20 cellular contexts compared by ENCODE assay signal in genomic region chr19:839146-839872, GRCh38. TPM values are rescaled to one million over a fixed set of nuclear protein-coding genes. Genes with fewer than 3 reads are reported as not detected.
"Had no signal": no experiment of that assay in that cellular context is flagged by ENCODE, and none has a peak within 500 bp of the region (broad histone marks: within the 10 kb centered on the region; RNA-seq: fewer than 3 reads in every experiment).

No MANE protein-coding gene starts in this region.

- ATAC-seq: activated CD4-positive, CD25-positive, alpha-beta regulatory T cell treated with anti-CD3 and anti-CD28 coated beads, Interleukin-2, amount 50 U/mL, for 24 hours; activated naive CD4-positive, alpha-beta T cell treated with anti-CD3 and anti-CD28 coated beads, Interleukin-2, amount 50 U/mL, for 72 hours; body of pancreas; gastroesophageal sphincter; left ventricle myocardium superior; stimulated activated naive CD8-positive, alpha-beta T cell treated with anti-CD3 and anti-CD28 coated beads, Interleukin-15, Interleukin-2, amounts not matched to agents 100 U/mL and 50 U/mL, for 24 hours had no signal

- FAIRE-seq: keratinocyte had no signal

- H3K9me3 ChIP-seq: body of pancreas, gastroesophageal sphincter, ovary, testis had no signal

- H3K27me3 ChIP-seq: testis had no signal

- H3K36me3 ChIP-seq: gastroesophageal sphincter, ovary had no signal

- H3K9me3 Mint-ChIP-seq: activated naive CD4-positive, alpha-beta T cell treated with anti-CD3 and anti-CD28 coated beads, Interleukin-2, amount 50 U/mL, for 72 hours; neural crest cell had no signal

- H3K4me3 ChIP-seq: body of pancreas, gastroesophageal sphincter, ovary, testis had no signal

- DNase-seq: amniotic stem cell; body of pancreas; cortex of kidney; effector memory CD4-positive, alpha-beta T cell; left ventricle myocardium superior; ovary; stimulated activated CD4-positive, alpha-beta T cell treated with anti-CD3 and anti-CD28 coated beads, Interleukin-4, amount 100 ng/mL, for 1 hour; stimulated activated CD8-positive, alpha-beta memory T cell treated with anti-CD3 and anti-CD28 coated beads, Interleukin-4, amount 100 ng/mL, for 48 hours; stimulated activated naive CD8-positive, alpha-beta T cell treated with anti-CD3 and anti-CD28 coated beads, Interleukin-15, Interleukin-2, amounts not matched to agents 100 U/mL and 50 U/mL, for 24 hours; testis had no signal

- H3K36me3 Mint-ChIP-seq: activated naive CD4-positive, alpha-beta T cell treated with anti-CD3 and anti-CD28 coated beads, Interleukin-2, amount 50 U/mL, for 72 hours had no signal

- H3K27ac Mint-ChIP-seq: activated naive CD4-positive, alpha-beta T cell treated with anti-CD3 and anti-CD28 coated beads, Interleukin-2, amount 50 U/mL, for 72 hours had no signal

- H3K27ac ChIP-seq: body of pancreas, gastroesophageal sphincter, ovary, testis had no signal

- H3K4me3 Mint-ChIP-seq: central memory CD8-positive, alpha-beta T cell; neural crest cell had no signal

RNA-seq across cellular contexts. Expression of gene PRTN3, which starts 1.5 kb away (rescaled TPM):
- total RNA-seq: activated naive CD4-positive, alpha-beta T cell treated with anti-CD3 and anti-CD28 coated beads, Interleukin-2, amount 50 U/mL, for 72 hours; gastroesophageal sphincter; left ventricle myocardium superior; neural crest cell; renal cortical epithelial cell; T-helper 2 cell treated with Interferon-gamma antibody and Interleukin-4, amounts not matched to agents 100 ng/mL and 5 ng/mL, for 36 hours; ureter had no signal
- polyA plus RNA-seq: keratinocyte, ovary had no signal

RNA-seq across cellular contexts. Expression of gene AZU1, which starts 11.7 kb away (rescaled TPM):
- total RNA-seq: activated naive CD4-positive, alpha-beta T cell treated with anti-CD3 and anti-CD28 coated beads, Interleukin-2, amount 50 U/mL, for 72 hours; left ventricle myocardium superior; renal cortical epithelial cell; T-helper 2 cell treated with Interferon-gamma antibody and Interleukin-4, amounts not matched to agents 100 ng/mL and 5 ng/mL, for 36 hours; ureter had no signal
- polyA plus RNA-seq: keratinocyte had no signal

RNA-seq across cellular contexts. Expression of gene ELANE, which starts 12.8 kb away (rescaled TPM):
- total RNA-seq: activated naive CD4-positive, alpha-beta T cell treated with anti-CD3 and anti-CD28 coated beads, Interleukin-2, amount 50 U/mL, for 72 hours; body of pancreas; neural crest cell; renal cortical epithelial cell; T-helper 2 cell treated with Interferon-gamma antibody and Interleukin-4, amounts not matched to agents 100 ng/mL and 5 ng/mL, for 36 hours had no signal
- polyA plus RNA-seq: keratinocyte had no signal

RNA-seq across cellular contexts. Expression of gene PLPPR3, which starts 17.6 kb away (rescaled TPM):
- total RNA-seq: activated naive CD4-positive, alpha-beta T cell treated with anti-CD3 and anti-CD28 coated beads, Interleukin-2, amount 50 U/mL, for 72 hours; body of pancreas; gastroesophageal sphincter; left ventricle myocardium superior; mesenteric fat pad; T-helper 2 cell treated with Interferon-gamma antibody and Interleukin-4, amounts not matched to agents 100 ng/mL and 5 ng/mL, for 36 hours; ureter had no signal
- polyA plus RNA-seq: keratinocyte had no signal

RNA-seq across cellular contexts. Expression of gene CFD, which starts 20.2 kb away (rescaled TPM):
- total RNA-seq: neural crest cell had no signal
